ENCODE assay signal across 8 cellular contexts in genomic region chr15:89334510-89335288, GRCh38.
DNase-seq lines count a peak whose midpoint lies in the region; ATAC-seq and FAIRE-seq lines count a peak whose summit lies in the region.

TSS of gene POLG (minus strand) at chr15:89334824. CDS start at chr15:89333754, 1,070 bp downstream.

- H3K9me3 Mint-ChIP-seq in effector memory CD8-positive, alpha-beta T cell, result peaks cover 0 to 2% of the 10 kb centered on the region in 2 donors

- peak within 1 kb of the TSS; percentile 100 for H3K27ac Mint-ChIP-seq in effector memory CD8-positive, alpha-beta T cell

- peaks cover 40 to 45% of the 10 kb centered on the region in 2 donors for H3K4me1 Mint-ChIP-seq in effector memory CD8-positive, alpha-beta T cell (ENCODE audit: low read depth in 2 of 2)

- DNase-seq in COLO829 (ENCODE audit: low spot score) (peak; percentile 97), HTR-8/SVneo (ENCODE audit: insufficient read length, low spot score) (peak; percentile 93), NOMO-1 treated with dmso at 0.1 percent for 144 hours (lab: John Stamatoyannopoulos, UW; ENCODE audit: unreplicated experiment) (peak; percentile 98), medulla oblongata (ENCODE audit: extremely low spot score) (peak; percentile 100)
- peak; percentile 98 to 100 (median 100) for DNase-seq in activated CD8-positive, alpha-beta memory T cell treated with anti-CD3 and anti-CD28 coated beads for 48 hours (ENCODE audit: low read depth in 2 of 3, low spot score in 2 of 3)
- peak; percentile 99 for DNase-seq in effector memory CD8-positive, alpha-beta T cell
- DNase-seq in stimulated activated CD8-positive, alpha-beta memory T cell treated with anti-CD3 and anti-CD28 coated beads, Interleukin-12 subunit alpha, Interleukin-12 subunit beta, amount 100 ng/mL, for 1 hour (ENCODE audit: low read depth), result peak; percentile 98

- H3K36me3 Mint-ChIP-seq in effector memory CD8-positive, alpha-beta T cell (ENCODE audit: insufficient read depth), result peaks cover 57% of the 10 kb centered on the region

- peak; percentile 82 for ATAC-seq in GM21367 (IDR thresholded peaks at IDR 0.05; ENCODE audit: unreplicated experiment)
- ATAC-seq in effector memory CD8-positive, alpha-beta T cell (replicated peaks), result peak; percentile 88

- peaks cover 6 to 10% of the 10 kb centered on the region in 2 donors for H3K27me3 Mint-ChIP-seq in effector memory CD8-positive, alpha-beta T cell

- H3K4me3 Mint-ChIP-seq in effector memory CD8-positive, alpha-beta T cell, result peak within 1 kb of the TSS; percentile 87 to 92

- FAIRE-seq in HTR-8/SVneo (lab: Jason Lieb, UNC), result peak; percentile 93

Comparison
In these comparisons a context has a peak if more than half of its experiments do, and no peak if none do; other contexts are left out.
1. Peak in every context shown above with its lines: DNase-seq and ATAC-seq.